ENCODE assay signal across 1 cellular context in genomic region chr13:50123862-50124535, GRCh38.
TF ChIP-seq lines count a peak whose summit lies in the region.

No MANE protein-coding gene starts in this region.

TF ChIP-seq in IMR-90, 13 proteins besides CTCF, POLR2A, EP300 and RAD21 (continued from another document):
- TF ChIP-seq RCOR1 (IDR thresholded peaks at IDR 0.05; ENCODE audit: insufficient replicate concordance, low read length) (no peak), CEBPB (IDR thresholded peaks at IDR 0.05; ENCODE audit: low read depth, low read length) (peak; percentile 1; the same call in 1 of the 2 replicates), MAFK (IDR thresholded peaks at IDR 0.05; ENCODE audit: low read depth, low read length) (no peak), SMC3 (IDR thresholded peaks at IDR 0.05; ENCODE audit: low read depth, low read length) (no peak), MXI1 (IDR thresholded peaks at IDR 0.05; ENCODE audit: borderline replicate concordance, low read depth, low read length) (no peak), CHD1 (IDR thresholded peaks at IDR 0.05; ENCODE audit: low read depth, low read length) (no peak), FOS (IDR thresholded peaks at IDR 0.05; ENCODE audit: low read depth, low read length) (peak; percentile 55; the same call in 1 of the 2 replicates), RFX5 (IDR thresholded peaks at IDR 0.05; ENCODE audit: low read depth, low read length) (no peak), ELK1 (IDR thresholded peaks at IDR 0.05; ENCODE audit: borderline replicate concordance, low read depth, low read length) (no peak)
